Comparison of ENCODE assay signal across 1 cellular context in genomic region chr22:33510429-33510904, GRCh38.
TF ChIP-seq lines count a peak whose summit lies in the region.

No MANE protein-coding gene starts in this region.

TF ChIP-seq in HepG2, 621 proteins besides CTCF, POLR2A, EP300 and RAD21 (continued from another document):
- TF ChIP-seq ZBTB40 (IDR thresholded peaks at IDR 0.05) (no peak), ZBTB40 (CRISPR knock-in tag; IDR thresholded peaks at IDR 0.05) (peak; percentile 52; the same call in 1 of the 2 replicates), PITX1 (CRISPR knock-in tag; IDR thresholded peaks at IDR 0.05) (peak; percentile 85), BCL3 (CRISPR knock-in tag; IDR thresholded peaks at IDR 0.05) (peak; percentile 70; the same call in 1 of the 2 replicates), RFXAP (CRISPR knock-in tag; IDR thresholded peaks at IDR 0.05; ENCODE audit: borderline replicate concordance) (peak; percentile 40; the same call in 1 of the 2 replicates), SALL1 (CRISPR knock-in tag; IDR thresholded peaks at IDR 0.05) (peak; percentile 96), IKZF5 (CRISPR knock-in tag; IDR thresholded peaks at IDR 0.05) (peak; percentile 60; the same call in 1 of the 2 replicates), ZNF292 (CRISPR knock-in tag; IDR thresholded peaks at IDR 0.05; ENCODE audit: borderline replicate concordance, low read depth) (peak; percentile 89), RERE (CRISPR knock-in tag; IDR thresholded peaks at IDR 0.05; ENCODE audit: low read depth) (0 out of 2 replicates have a peak, but pooled peaks have one; percentile 37), SOX6 (IDR thresholded peaks at IDR 0.05) (no peak), SOX6 (CRISPR knock-in tag; IDR thresholded peaks at IDR 0.05) (peak; percentile 79), BCL6 (CRISPR knock-in tag; IDR thresholded peaks at IDR 0.05) (peak; percentile 64), AKAP8 (CRISPR knock-in tag; IDR thresholded peaks at IDR 0.05) (no peak)
